Comparison of ENCODE assay signal across 6 cellular contexts in the genomic region with DNA sequence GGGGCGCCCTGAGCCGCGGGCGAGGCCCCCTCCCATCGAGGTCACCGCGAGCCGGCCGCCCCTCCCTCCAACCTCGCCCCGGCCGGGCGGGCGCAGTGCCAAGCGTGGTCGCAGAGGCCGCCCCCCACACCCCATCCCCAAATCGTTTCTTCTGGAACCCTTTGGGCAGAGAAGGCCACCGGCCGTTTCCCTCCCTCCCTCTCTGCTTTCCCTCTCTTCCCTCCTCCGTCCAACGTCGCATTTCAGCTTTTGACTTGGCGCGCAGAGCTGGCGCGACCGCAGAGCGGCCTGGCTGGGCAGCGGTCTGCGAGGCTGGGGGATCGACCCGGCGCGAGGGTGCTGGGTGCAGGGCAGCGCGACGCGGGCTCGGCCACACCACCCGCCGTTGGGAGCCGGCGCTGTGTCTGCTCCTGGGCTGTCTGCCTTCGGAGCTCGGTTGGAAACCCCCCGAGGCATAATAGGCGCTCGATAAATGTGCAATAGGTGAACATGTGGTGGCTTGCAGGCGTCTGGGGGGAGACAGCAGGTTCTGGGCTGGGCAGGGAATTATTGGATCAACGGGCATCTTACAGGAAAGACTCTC. TPM values are rescaled to one million over a fixed set of nuclear protein-coding genes. Genes with fewer than 3 reads are reported as not detected.
DNase-seq lines count a peak whose midpoint lies in the region; ATAC-seq lines count a peak whose summit lies in the region.

No MANE protein-coding gene starts in this region.

- H3K27me3 ChIP-seq in H7 (ENCODE audit: control insufficient read depth, insufficient read depth, low read length) (peaks cover 45% of the 10 kb centered on the region), iPS-20b (ENCODE audit: insufficient read depth, low read length) (peaks cover 58% of the 10 kb centered on the region)

- H3K9ac ChIP-seq in iPS-20b (ENCODE audit: low read depth, low read length) = peak overlapping the region; percentile 73; the same call in 1 of the 2 replicates

- H3K4me1 ChIP-seq in iPS-20b (ENCODE audit: insufficient read depth, low read length) = peaks cover 6% of the 10 kb centered on the region

- DNase-seq in H7 = peak; percentile 84
- DNase-seq in SK-N-DZ (ENCODE audit: low spot score) = peak; percentile 71
- no peak for DNase-seq in middle frontal gyrus (ENCODE audit: extremely low spot score, low spot score)
- no peak for DNase-seq in KG1 (lab: John Stamatoyannopoulos, UW)

- H3K36me3 ChIP-seq in H7 (replicated peaks; ENCODE audit: control insufficient read depth, insufficient read depth, low read length) (no peaks in the 10 kb centered on the region; the same call in 1 of the 2 replicates), iPS-20b (ENCODE audit: insufficient read depth, low read depth, low read length) (0 out of 2 replicates have a peak, but pooled peaks cover 3% of the 10 kb centered on the region)

- H3K4me3 ChIP-seq in H7 (ENCODE audit: insufficient read depth, low read depth, low read length) = peak overlapping the region; percentile 52
- peak overlapping the region; percentile 64 for H3K4me3 ChIP-seq in iPS-20b (ENCODE audit: low read length)

- no peak for ATAC-seq in HG03439 (IDR thresholded peaks at IDR 0.05; ENCODE audit: unreplicated experiment)

- H3K9me3 ChIP-seq in iPS-20b (ENCODE audit: insufficient read depth, low read depth, low read length) = no peaks in the 10 kb centered on the region

- no peak overlapping the region for H3K27ac ChIP-seq in iPS-20b (ENCODE audit: low read length)

RNA-seq across cellular contexts. Expression of gene NTN3, which starts 2.9 kb away (rescaled TPM):
- 0.73 TPM in 1 of 2 replicates, not detected in the other for total RNA-seq in H7 (2014; rRNA removed; shearing (Covaris generic))
- polyA plus RNA-seq in SK-N-DZ (2014; cell fraction: cytosol; rRNA removed) = 9.0 and 10.7 TPM in 2 replicates
- polyA plus RNA-seq in SK-N-DZ (2014; cell fraction: nucleus; rRNA removed) = 14.6 and 17.0 TPM in 2 replicates

RNA-seq across cellular contexts. Expression of gene TBC1D24, which starts 6.7 kb away (rescaled TPM):
- 12.3 and 13.5 TPM in 2 replicates for total RNA-seq in H7 (2014; rRNA removed; shearing (Covaris generic))
- polyA plus RNA-seq in SK-N-DZ (2014; cell fraction: cytosol; rRNA removed) = 13.5 and 17.0 TPM in 2 replicates
- polyA plus RNA-seq in SK-N-DZ (2014; cell fraction: nucleus; rRNA removed) = 19.9 and 29.5 TPM in 2 replicates

RNA-seq across cellular contexts. Expression of gene TEDC2, which starts 8.3 kb away (rescaled TPM):
- total RNA-seq in H7 (2014; rRNA removed; shearing (Covaris generic)) = 87.2 and 90.7 TPM in 2 replicates
- 86.3 and 92.3 TPM in 2 replicates for polyA plus RNA-seq in SK-N-DZ (2014; cell fraction: cytosol; rRNA removed)
- 407 TPM in 2 replicates for polyA plus RNA-seq in SK-N-DZ (2014; cell fraction: nucleus; rRNA removed)

RNA-seq across cellular contexts. Expression of gene CCNF, which starts 39.0 kb away (rescaled TPM):
- total RNA-seq in H7 (2014; rRNA removed; shearing (Covaris generic)) = 81.5 and 82.6 TPM in 2 replicates
- 56.4 and 70.1 TPM in 2 replicates for polyA plus RNA-seq in SK-N-DZ (2014; cell fraction: cytosol; rRNA removed)
- polyA plus RNA-seq in SK-N-DZ (2014; cell fraction: nucleus; rRNA removed) = 58.5 and 63.8 TPM in 2 replicates

RNA-seq across cellular contexts. Expression of gene ATP6V0C, which starts 45.5 kb away (rescaled TPM):
- 40.5 and 56.4 TPM in 2 replicates for total RNA-seq in H7 (2014; rRNA removed; shearing (Covaris generic))
- polyA plus RNA-seq in SK-N-DZ (2014; cell fraction: cytosol; rRNA removed) = 46.7 and 54.3 TPM in 2 replicates
- polyA plus RNA-seq in SK-N-DZ (2014; cell fraction: nucleus; rRNA removed) = 26.1 and 32.0 TPM in 2 replicates

Comparison
In these comparisons a context has a peak if more than half of its experiments do, and no peak if none do; other contexts are left out.
1. DNase-seq: peak in H7 (single experiment) and SK-N-DZ (single experiment); none in middle frontal gyrus (single experiment) and KG1 (single experiment).